In the genomic region with DNA sequence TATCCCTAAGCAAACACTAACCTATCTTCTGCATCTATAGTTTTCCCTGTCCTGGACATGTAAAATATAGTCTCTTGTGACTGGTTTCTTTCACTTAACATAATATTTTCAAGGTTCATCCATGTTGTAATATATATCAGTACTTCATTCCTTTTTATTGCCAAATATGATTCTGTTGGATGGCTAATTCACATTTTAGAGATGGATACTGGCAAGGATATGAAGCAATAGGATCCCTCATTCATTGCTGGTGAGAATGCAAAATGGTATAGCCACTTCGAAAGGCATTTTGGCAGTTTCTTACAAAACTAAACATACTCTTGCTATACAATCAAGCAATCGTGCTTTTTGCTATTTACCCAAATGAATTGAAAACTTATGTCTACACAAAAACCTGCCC, we compare ENCODE assay signal across 16 cellular contexts. TPM values are rescaled to one million over a fixed set of nuclear protein-coding genes. Genes with fewer than 3 reads are reported as not detected.
DNase-seq lines count a peak whose midpoint lies in the region; ATAC-seq, FAIRE-seq and TF ChIP-seq lines count a peak whose summit lies in the region.
"Had no signal": no experiment of that assay in that cellular context is flagged by ENCODE, and none has a peak within 500 bp of the region (broad histone marks: within the 10 kb centered on the region; RNA-seq: fewer than 3 reads in every experiment).

No MANE protein-coding gene starts in this region.

- intact Hi-C loops in HCT116 (cut with micrococcal nuclease), result no loop called here
- intact Hi-C loops in endothelial cell of umbilical vein (cut with micrococcal nuclease), result no loop called here
- intact Hi-C loops in OCI-LY7 (cut with micrococcal nuclease; ENCODE audit: unreplicated experiment), result no loop called here

- DNase-seq in HCT116 (ENCODE audit: low read depth, low spot score) (no peak), RWPE2 (ENCODE audit: low spot score) (no peak), endothelial cell of umbilical vein (ENCODE audit: low read depth, low spot score) (no peak), BE2C (no peak), HuH-7 (ENCODE audit: low spot score) (no peak), OCI-LY7 (ENCODE audit: low spot score) (no peak), NCI-H2081 (lab: John Stamatoyannopoulos, UW) (no peak)
- DNase-seq: CD8-positive, alpha-beta memory T cell; DMS53; GF-D8; GOT3; H9 had no signal

- H3K4me1 ChIP-seq in HCT116 (ENCODE audit: control insufficient read depth in 1 of 2, insufficient read depth in 2 of 2, low read length in 2 of 2) (peaks cover 5 to 11% of the 10 kb centered on the region in 2 experiments; a peak in 3 of 4 replicates), RWPE2 (ENCODE audit: insufficient read depth, poor library complexity, severe bottlenecking) (peaks cover 23% of the 10 kb centered on the region), endothelial cell of umbilical vein (ENCODE audit: control insufficient read depth, extremely low read depth, insufficient read depth, low read length) (peaks cover 26% of the 10 kb centered on the region), BE2C (no peaks in the 10 kb centered on the region), OCI-LY7 (ENCODE audit: insufficient read depth, low read length, poor library complexity, severe bottlenecking) (no peaks in the 10 kb centered on the region)
- H3K4me1 ChIP-seq: BLaER1 had no signal

- H4K20me1 ChIP-seq in HCT116 (ENCODE audit: insufficient read depth), result no peaks in the 10 kb centered on the region
- H4K20me1 ChIP-seq in endothelial cell of umbilical vein (replicated peaks; ENCODE audit: control insufficient read depth, extremely low read depth, insufficient read depth, low read length), result no peaks in the 10 kb centered on the region
- no peaks in the 10 kb centered on the region for H4K20me1 ChIP-seq in OCI-LY7 (ENCODE audit: insufficient read depth, low read length)
- H4K20me1 ChIP-seq: BLaER1 had no signal

- H3K9me2 ChIP-seq in HCT116 (ENCODE audit: insufficient read depth), result no peaks in the 10 kb centered on the region
- H3K9me2 ChIP-seq in OCI-LY7 (ENCODE audit: insufficient read depth, low read length), result no peaks in the 10 kb centered on the region

- H3K9ac ChIP-seq in HCT116 (ENCODE audit: low read length) (no peak overlapping the region), endothelial cell of umbilical vein (replicated peaks; ENCODE audit: extremely low read depth, insufficient read depth, low read length) (no peak overlapping the region)
- H3K9ac ChIP-seq: BLaER1 had no signal

- dilution Hi-C loops in endothelial cell of umbilical vein (cut with MboI; ENCODE audit: extremely low pct_ligation_motif_present, low sequenced_read_pairs), result no loop called here

- H2AFZ ChIP-seq in HCT116 (ENCODE audit: low read depth, low read length, poor library complexity, severe bottlenecking) (peak overlapping the region; percentile 51), endothelial cell of umbilical vein (ENCODE audit: low read depth, low read length) (peak overlapping the region; percentile 16), OCI-LY7 (ENCODE audit: low read length) (no peak overlapping the region)

- POLR2A ChIA-PET in HCT116 (lab: Charles Lee) (no interaction called here), endothelial cell of umbilical vein (lab: Charles Lee) (no interaction called here), OCI-LY7 (lab: Charles Lee) (no interaction called here)

- RAD21 ChIA-PET in HCT116 (lab: Charles Lee; ENCODE audit: low non-redundant PET in 1 of 2, low total read pairs in 2 of 2, uncharacterized antibody in 2 of 2, unreplicated experiment in 2 of 2), result no interaction called here

- H3K4me2 ChIP-seq in HCT116 (ENCODE audit: low read length) (peak overlapping the region; percentile 46; the same call in 1 of the 2 replicates), endothelial cell of umbilical vein (ENCODE audit: insufficient read depth, low read length) (no peak overlapping the region), OCI-LY7 (ENCODE audit: low read length) (no peak overlapping the region)
- H3K4me2 ChIP-seq: BLaER1 had no signal

- peak; percentile 64 for FAIRE-seq in endothelial cell of umbilical vein (lab: Jason Lieb, UNC)
- FAIRE-seq: A204.1, GM19239 had no signal

- H3K79me2 ChIP-seq in HCT116 (ENCODE audit: insufficient read depth, low read length) (no peaks in the 10 kb centered on the region), endothelial cell of umbilical vein (ENCODE audit: control insufficient read depth, insufficient read depth, low read length) (no peaks in the 10 kb centered on the region), OCI-LY7 (ENCODE audit: insufficient read depth, low read depth, low read length) (no peaks in the 10 kb centered on the region)

- TF ChIP-seq CTCF in HCT116 (IDR thresholded peaks at IDR 0.05 in 2 of 3, conservative IDR thresholded peaks at IDR 0.05 in 1 of 3; ENCODE audit: borderline replicate concordance in 1 of 3, insufficient read depth in 1 of 3, low read depth in 2 of 3, low read length in 2 of 3) (no peak), RWPE2 (IDR thresholded peaks at IDR 0.05; ENCODE audit: poor library complexity, severe bottlenecking) (no peak), endothelial cell of umbilical vein (IDR thresholded peaks at IDR 0.05; ENCODE audit: extremely low read depth in 1 of 2, insufficient read depth in 1 of 2, low read depth in 1 of 2, low read length in 2 of 2) (no peak), BE2C (IDR thresholded peaks at IDR 0.05; ENCODE audit: low read depth, low read length) (no peak), OCI-LY7 (conservative IDR thresholded peaks at IDR 0.05; ENCODE audit: low read length) (no peak)

- H3K27me3 ChIP-seq in HCT116 (ENCODE audit: insufficient read depth, low read length), result no peaks in the 10 kb centered on the region
- no peaks in the 10 kb centered on the region for H3K27me3 ChIP-seq in RWPE2 (ENCODE audit: insufficient read depth, poor library complexity, severe bottlenecking)
- no peaks in the 10 kb centered on the region for H3K27me3 ChIP-seq in endothelial cell of umbilical vein (ENCODE audit: control insufficient read depth in 2 of 2, insufficient read depth in 2 of 2, low read length in 2 of 2)
- H3K27me3 ChIP-seq in BE2C, result no peaks in the 10 kb centered on the region
- H3K27me3 ChIP-seq: BLaER1 had no signal

- ATAC-seq in HCT116 (no peak), RWPE2 (ENCODE audit: low read depth) (no peak)

- TF ChIP-seq POLR2A in HCT116 (IDR thresholded peaks at IDR 0.05; ENCODE audit: borderline replicate concordance, extremely low read depth, insufficient read depth, insufficient read length) (no peak), endothelial cell of umbilical vein (IDR thresholded peaks at IDR 0.05; ENCODE audit: low read depth, low read length) (no peak)

- BruUV-seq in HCT116 (replicated peaks; lab: Mats Ljungman, UMichigan) (no TSS peak), endothelial cell of umbilical vein (replicated peaks; lab: Mats Ljungman, UMichigan) (no TSS peak), OCI-LY7 (replicated peaks; lab: Mats Ljungman, UMichigan) (no TSS peak)

- H3K9me3 ChIP-seq in HCT116 (ENCODE audit: control insufficient read depth in 1 of 2, insufficient read depth in 1 of 2, low read depth in 1 of 2, low read length in 2 of 2) (no peaks in the 10 kb centered on the region), RWPE2 (ENCODE audit: severe bottlenecking) (no peaks in the 10 kb centered on the region), endothelial cell of umbilical vein (replicated peaks; ENCODE audit: control insufficient read depth, insufficient read depth, low read length) (no peaks in the 10 kb centered on the region), BE2C (no peaks in the 10 kb centered on the region), OCI-LY7 (ENCODE audit: low read length) (no peaks in the 10 kb centered on the region)
- H3K9me3 ChIP-seq: BLaER1 had no signal

- CTCF ChIA-PET in HCT116 (lab: Charles Lee) (no interaction called here), endothelial cell of umbilical vein (lab: Charles Lee) (no interaction called here), OCI-LY7 (lab: Charles Lee; ENCODE audit: unreplicated experiment) (no interaction called here)

- H3K27ac ChIP-seq in HCT116 (ENCODE audit: low read depth, low read length) (no peak overlapping the region), RWPE2 (ENCODE audit: poor library complexity, severe bottlenecking) (peak overlapping the region; percentile 12), endothelial cell of umbilical vein (ENCODE audit: insufficient read depth, low read depth, low read length) (no peak overlapping the region), OCI-LY7 (ENCODE audit: low read depth, low read length, poor library complexity, severe bottlenecking) (no peak overlapping the region)
- H3K27ac ChIP-seq: BLaER1 had no signal

- no peak overlapping the region for H3K4me3 ChIP-seq in HCT116 (replicated peaks in 1 of 2; ENCODE audit: low read depth in 1 of 2, low read length in 2 of 2)
- no peak overlapping the region for H3K4me3 ChIP-seq in RWPE2 (ENCODE audit: severe bottlenecking)
- no peak overlapping the region for H3K4me3 ChIP-seq in endothelial cell of umbilical vein (replicated peaks in 1 of 3; ENCODE audit: insufficient read depth in 1 of 3, low read depth in 1 of 3, low read length in 3 of 3)
- H3K4me3 ChIP-seq in BE2C (ENCODE audit: low read depth, low read length), result no peak overlapping the region
- H3K4me3 ChIP-seq in OCI-LY7 (ENCODE audit: low read depth, low read length, poor library complexity, severe bottlenecking), result no peak overlapping the region
- H3K4me3 ChIP-seq: BLaER1 had no signal

- H3K36me3 ChIP-seq in HCT116 (ENCODE audit: control insufficient read depth in 1 of 2, insufficient read depth in 2 of 2, low read length in 2 of 2) (no peaks in the 10 kb centered on the region), RWPE2 (ENCODE audit: low read depth) (peaks cover 3% of the 10 kb centered on the region; the same call in 1 of the 2 replicates), endothelial cell of umbilical vein (ENCODE audit: control insufficient read depth in 2 of 2, extremely low read depth in 1 of 2, insufficient read depth in 2 of 2, low read length in 2 of 2) (no peaks in the 10 kb centered on the region), BE2C (no peaks in the 10 kb centered on the region), OCI-LY7 (ENCODE audit: insufficient read depth, low read length) (no peaks in the 10 kb centered on the region)
- H3K36me3 ChIP-seq: BLaER1 had no signal

- no peak for TF ChIP-seq RAD21 in HCT116 (IDR thresholded peaks at IDR 0.05; ENCODE audit: low read depth)

- H3K9me1 ChIP-seq in endothelial cell of umbilical vein (replicated peaks; ENCODE audit: control insufficient read depth, extremely low read depth, insufficient read depth, low read length), result no peaks in the 10 kb centered on the region

RNA-seq across cellular contexts. Expression of a gene that starts 6.7 kb away (rescaled TPM):
- total RNA-seq in HCT116 (2021; ENCODE audit: unreplicated experiment), result 28.8 TPM
- 16.9 and 18.9 TPM in 2 replicates for polyA plus RNA-seq in HCT116 (2012)
- 98.3 and 99.2 TPM in 2 replicates for total RNA-seq in endothelial cell of umbilical vein
- 37.2 and 61.7 TPM in 2 replicates for polyA plus RNA-seq in endothelial cell of umbilical vein
- 77.2 and 78.1 TPM in 2 replicates for polyA plus RNA-seq in endothelial cell of umbilical vein (2011; cell fraction: cytosol; rRNA removed)
- 40.4 and 68.7 TPM in 2 replicates for polyA plus RNA-seq in endothelial cell of umbilical vein (2011; cell fraction: nucleus; rRNA removed)
- 168 and 221 TPM in 2 replicates for polyA plus RNA-seq in endothelial cell of umbilical vein (2012)
- polyA minus RNA-seq in endothelial cell of umbilical vein, result 8.1 and 10.6 TPM in 2 replicates
- 1.7 TPM for polyA minus RNA-seq in endothelial cell of umbilical vein (2011; cell fraction: cytosol; rRNA and poly(A)+ RNA removed)
- polyA minus RNA-seq in endothelial cell of umbilical vein (2011; cell fraction: nucleus; rRNA and poly(A)+ RNA removed), result 16.7 and 18.2 TPM in 2 replicates
- 43.2 TPM for polyA plus RNA-seq in BE2C (2012; ENCODE audit: insufficient read depth, insufficient read length, low read depth)
- 1.2 and 2.0 TPM in 2 replicates for total RNA-seq in OCI-LY7 (2014; rRNA removed; shearing (Covaris generic))
- total RNA-seq in OCI-LY7 (2022), result not detected in 2 replicates

RNA-seq across cellular contexts. Expression of a gene that starts 13.3 kb away (rescaled TPM):
- total RNA-seq in HCT116 (2021; ENCODE audit: unreplicated experiment) (86.2 TPM), endothelial cell of umbilical vein (227 and 233 TPM in 2 replicates), OCI-LY7 (2022) (not detected in 2 replicates)
- 102 and 128 TPM in 2 replicates for polyA plus RNA-seq in HCT116 (2012)
- 235 and 332 TPM in 2 replicates for polyA plus RNA-seq in endothelial cell of umbilical vein
- polyA plus RNA-seq in endothelial cell of umbilical vein (2011; cell fraction: cytosol; rRNA removed), result 334 and 366 TPM in 2 replicates
- 160 and 210 TPM in 2 replicates for polyA plus RNA-seq in endothelial cell of umbilical vein (2011; cell fraction: nucleus; rRNA removed)
- 392 and 441 TPM in 2 replicates for polyA plus RNA-seq in endothelial cell of umbilical vein (2012)
- 115 and 146 TPM in 2 replicates for polyA minus RNA-seq in endothelial cell of umbilical vein
- polyA minus RNA-seq in endothelial cell of umbilical vein (2011; cell fraction: cytosol; rRNA and poly(A)+ RNA removed), result 10.8 TPM
- 24.7 and 35.3 TPM in 2 replicates for polyA minus RNA-seq in endothelial cell of umbilical vein (2011; cell fraction: nucleus; rRNA and poly(A)+ RNA removed)
- 546 TPM for polyA plus RNA-seq in BE2C (2012; ENCODE audit: insufficient read depth, insufficient read length, low read depth)
- not detected in 2 replicates for total RNA-seq in OCI-LY7 (2014; rRNA removed; shearing (Covaris generic))
- total RNA-seq: HT-29 had no signal

RNA-seq across cellular contexts. Expression of a gene that starts 33.0 kb away (rescaled TPM):
- total RNA-seq in HCT116 (2021; ENCODE audit: unreplicated experiment) (0.20 TPM), endothelial cell of umbilical vein (8.2 and 10.5 TPM in 2 replicates), OCI-LY7 (2022) (not detected in 2 replicates)
- polyA plus RNA-seq in HCT116 (2012), result not detected in 2 replicates
- polyA plus RNA-seq in endothelial cell of umbilical vein, result 4.2 and 4.6 TPM in 2 replicates
- 5.6 and 6.2 TPM in 2 replicates for polyA plus RNA-seq in endothelial cell of umbilical vein (2011; cell fraction: cytosol; rRNA removed)
- 2.6 TPM in 2 replicates for polyA plus RNA-seq in endothelial cell of umbilical vein (2011; cell fraction: nucleus; rRNA removed)
- 4.4 and 8.0 TPM in 2 replicates for polyA plus RNA-seq in endothelial cell of umbilical vein (2012)
- polyA minus RNA-seq in endothelial cell of umbilical vein, result 1.3 and 3.2 TPM in 2 replicates
- not detected for polyA minus RNA-seq in endothelial cell of umbilical vein (2011; cell fraction: cytosol; rRNA and poly(A)+ RNA removed)
- 0.63 TPM in 1 of 2 replicates, not detected in the other for polyA minus RNA-seq in endothelial cell of umbilical vein (2011; cell fraction: nucleus; rRNA and poly(A)+ RNA removed)
- 14.0 TPM for polyA plus RNA-seq in BE2C (2012; ENCODE audit: insufficient read depth, insufficient read length, low read depth)
- total RNA-seq in OCI-LY7 (2014; rRNA removed; shearing (Covaris generic)), result not detected in 2 replicates
- total RNA-seq: CD8-positive, alpha-beta memory T cell; HT-29 had no signal
- polyA plus RNA-seq: CD8-positive, alpha-beta memory T cell had no signal

RNA-seq across cellular contexts. Expression of a gene that starts 52.3 kb away (rescaled TPM):
- total RNA-seq in HCT116 (2021; ENCODE audit: unreplicated experiment), result 35.7 TPM
- 104 and 116 TPM in 2 replicates for polyA plus RNA-seq in HCT116 (2012)
- 0.88 and 1.4 TPM in 2 replicates for total RNA-seq in endothelial cell of umbilical vein
- polyA plus RNA-seq in endothelial cell of umbilical vein, result 0.92 and 1.4 TPM in 2 replicates
- 1.9 and 2.1 TPM in 2 replicates for polyA plus RNA-seq in endothelial cell of umbilical vein (2011; cell fraction: cytosol; rRNA removed)
- 1.1 and 1.5 TPM in 2 replicates for polyA plus RNA-seq in endothelial cell of umbilical vein (2011; cell fraction: nucleus; rRNA removed)
- 0.80 and 0.88 TPM in 2 replicates for polyA plus RNA-seq in endothelial cell of umbilical vein (2012)
- 1.3 and 3.2 TPM in 2 replicates for polyA minus RNA-seq in endothelial cell of umbilical vein
- polyA minus RNA-seq in endothelial cell of umbilical vein (2011; cell fraction: cytosol; rRNA and poly(A)+ RNA removed), result not detected
- polyA minus RNA-seq in endothelial cell of umbilical vein (2011; cell fraction: nucleus; rRNA and poly(A)+ RNA removed), result 0.77 and 0.87 TPM in 2 replicates
- 33.0 TPM for polyA plus RNA-seq in BE2C (2012; ENCODE audit: insufficient read depth, insufficient read length, low read depth)
- total RNA-seq in OCI-LY7 (2014; rRNA removed; shearing (Covaris generic)), result 4.9 and 7.5 TPM in 2 replicates
- total RNA-seq in OCI-LY7 (2022), result 4.4 and 5.7 TPM in 2 replicates
- total RNA-seq: HT-29 had no signal

Comparison
In these comparisons a context has a peak if more than half of its experiments do, and no peak if none do; other contexts are left out.
1. RNA of a gene that starts 13.3 kb away (total RNA-seq): 227 to 233 TPM in endothelial cell of umbilical vein and 86.2 TPM in HCT116 (single experiment); not detected in OCI-LY7; every median in the first group is over 10 times any median in the second.